In genomic region chr2:151900261-151900660, GRCh38 we compare ENCODE assay signal across 23 cellular contexts.
DNase-seq lines count a peak whose midpoint lies in the region; ATAC-seq and FAIRE-seq lines count a peak whose summit lies in the region.
"Had no signal": no experiment of that assay in that cellular context is flagged by ENCODE, and none has a peak within 500 bp of the region (broad histone marks: within the 10 kb centered on the region; RNA-seq: fewer than 3 reads in every experiment).

No MANE protein-coding gene starts in this region.

- no peak overlapping the region for H2BK120ac ChIP-seq in trophoblast cell (ENCODE audit: insufficient read depth, low read length, poor library complexity)

- no peak overlapping the region for H3K18ac ChIP-seq in trophoblast cell (ENCODE audit: low read length)

- H3K4me3 ChIP-seq in trophoblast cell (ENCODE audit: low read depth, low read length) = no peak overlapping the region
- H3K4me3 ChIP-seq: BLaER1, Peyer's patch had no signal

- H4K8ac ChIP-seq in trophoblast cell (ENCODE audit: low read depth, low read length) = no peak overlapping the region

- no CpG with 5 or more reads among the region's 6 CpGs for WGBS in trophoblast cell (ENCODE audit: extremely low coverage, insufficient coverage, insufficient read length)

- in situ Hi-C loops in G401 (cut with HindIII; ENCODE audit: low sequenced_read_pairs) = no loop called here

- H3K9ac ChIP-seq in trophoblast cell (ENCODE audit: low read length) = no peak overlapping the region
- H3K9ac ChIP-seq: BLaER1, SK-N-SH had no signal

- H3K23ac ChIP-seq in trophoblast cell (ENCODE audit: low read length) = peak overlapping the region; percentile 90

- H3K4me2 ChIP-seq in trophoblast cell (ENCODE audit: low read length) = no peak overlapping the region
- H3K4me2 ChIP-seq: BLaER1, SK-N-SH had no signal

- no peak overlapping the region for H2AK5ac ChIP-seq in trophoblast cell (ENCODE audit: low read length)

- no peaks in the 10 kb centered on the region for H3K79me1 ChIP-seq in trophoblast cell (ENCODE audit: low read length)

- no peak overlapping the region for H3K27ac ChIP-seq in trophoblast cell (ENCODE audit: low read depth, low read length)
- H3K27ac ChIP-seq: BLaER1, Peyer's patch had no signal

- H3K4ac ChIP-seq in trophoblast cell (ENCODE audit: low read depth, low read length) = no peak overlapping the region

- no peaks in the 10 kb centered on the region for H3K9me3 ChIP-seq in trophoblast cell (ENCODE audit: insufficient read depth, low read depth, low read length)
- H3K9me3 ChIP-seq: Peyer's patch had no signal

- H3K4me1 ChIP-seq in trophoblast cell (ENCODE audit: control insufficient read depth in 1 of 2, insufficient read depth in 2 of 2, low read length in 2 of 2) = no peaks in the 10 kb centered on the region
- H3K4me1 ChIP-seq: BLaER1, Peyer's patch had no signal

- no peak for FAIRE-seq in frontal cortex (lab: Jason Lieb, UNC)
- FAIRE-seq: D721Med, G401.6 had no signal

- no peaks in the 10 kb centered on the region for H3K79me2 ChIP-seq in trophoblast cell (ENCODE audit: control insufficient read depth, insufficient read depth, low read length, poor library complexity)

- H3K36me3 ChIP-seq in trophoblast cell (ENCODE audit: control insufficient read depth in 1 of 2, insufficient read depth in 2 of 2, low read length in 2 of 2) = no peaks in the 10 kb centered on the region
- H3K36me3 ChIP-seq: BLaER1, Peyer's patch had no signal

- no peak overlapping the region for H2AFZ ChIP-seq in trophoblast cell (ENCODE audit: insufficient read depth, low read length, poor library complexity)

- no peak overlapping the region for H2BK12ac ChIP-seq in trophoblast cell (ENCODE audit: low read length)

- H4K12ac ChIP-seq in trophoblast cell (ENCODE audit: low read depth, low read length) = no peak overlapping the region

- no peaks in the 10 kb centered on the region for H3K27me3 ChIP-seq in trophoblast cell (ENCODE audit: insufficient read depth, low read length)
- H3K27me3 ChIP-seq: BLaER1, Peyer's patch had no signal

- no peak overlapping the region for H3K14ac ChIP-seq in trophoblast cell (ENCODE audit: low read length)

- H4K91ac ChIP-seq in trophoblast cell (ENCODE audit: low read depth, low read length) = no peak overlapping the region

- H2BK5ac ChIP-seq in trophoblast cell (ENCODE audit: low read depth, low read length, poor library complexity) = no peak overlapping the region

- ATAC-seq in GM21723 (IDR thresholded peaks at IDR 0.05; ENCODE audit: unreplicated experiment) = no peak
- ATAC-seq: HCT116 had no signal

- peak; percentile 54 for DNase-seq in G401 (ENCODE audit: low spot score)
- peak; percentile 58 for DNase-seq in NOMO-1 treated with DMSO at 0.1 percent for 48 hours (lab: John Stamatoyannopoulos, UW; ENCODE audit: unreplicated experiment)
- DNase-seq in astrocyte of the hippocampus (ENCODE audit: low read depth, low spot score) = peak; percentile 7
- DNase-seq in trophoblast cell = no peak
- DNase-seq in frontal cortex (ENCODE audit: low spot score in 2 of 2) = no peak
- no peak for DNase-seq in MV-4-11 (lab: John Stamatoyannopoulos, UW)
- DNase-seq: CD4-positive, CD25-positive, alpha-beta regulatory T cell; Kasumi-1; NCI-H1105 treated with DMSO at 0.1 percent for 48 hours; NCI-H146; NCI-H1930; NCI-H2107; NCI-H446; NCI-H524 treated with DMSO at 0.1 percent for 48 hours; NCI-H774; NK-92 treated with Interleukin-12 subunit alpha and Interleukin-12 subunit beta, amount 100 ng/mL, for 24 hours; Peyer's patch; SK-N-SH had no signal

Comparison
In these comparisons a context has a peak if more than half of its experiments do, and no peak if none do; other contexts are left out.
1. DNase-seq: peak in G401 (single experiment), NOMO-1 treated with DMSO at 0.1 percent for 48 hours (single experiment) and astrocyte of the hippocampus (single experiment); none in trophoblast cell (0 of 2), frontal cortex (0 of 2) and MV-4-11 (single experiment).